Comparison of ENCODE assay signal across 11 cellular contexts in genomic region chr3:98971183-98971681, GRCh38.
DNase-seq lines count a peak whose midpoint lies in the region; ATAC-seq and TF ChIP-seq lines count a peak whose summit lies in the region.
"Had no signal": no experiment of that assay in that cellular context is flagged by ENCODE, and none has a peak within 500 bp of the region (broad histone marks: within the 10 kb centered on the region; RNA-seq: fewer than 3 reads in every experiment).

No MANE protein-coding gene starts in this region.

- peak overlapping the region; percentile 56 for H3K27ac ChIP-seq in mesodermal cell (ENCODE audit: low read depth, low read length, severe bottlenecking)
- H3K27ac ChIP-seq: SJCRH30 had no signal

- peaks cover 3 to 15% (median 6%) of the 10 kb centered on the region in 5 donors for H3K27me3 Mint-ChIP-seq in naive thymus-derived CD8-positive, alpha-beta T cell
- H3K27me3 Mint-ChIP-seq in effector memory CD8-positive, alpha-beta T cell = no peaks in the 10 kb centered on the region

- POLR2A ChIA-PET in naive thymus-derived CD8-positive, alpha-beta T cell (lab: Charles Lee) = no interaction called here

- H3K9me3 ChIP-seq in mesodermal cell (ENCODE audit: control insufficient read depth, low read length) = no peaks in the 10 kb centered on the region
- H3K9me3 ChIP-seq: SJCRH30 had no signal

- DNase-seq in Daoy (ENCODE audit: low read depth) = peak; percentile 88
- DNase-seq in astrocyte of the hippocampus (ENCODE audit: low read depth, low spot score) = peak; percentile 59
- DNase-seq in naive thymus-derived CD8-positive, alpha-beta T cell = no peak
- no peak for DNase-seq in effector memory CD8-positive, alpha-beta T cell
- no peak for DNase-seq in activated CD8-positive, alpha-beta memory T cell treated with anti-CD3 and anti-CD28 coated beads for 24 hours
- DNase-seq: DND-41, NCI-H2029, SJCRH30 had no signal

- no peak for ATAC-seq in naive thymus-derived CD8-positive, alpha-beta T cell
- ATAC-seq in effector memory CD8-positive, alpha-beta T cell (replicated peaks) = no peak
- no peak for ATAC-seq in HG03025 (IDR thresholded peaks at IDR 0.05; ENCODE audit: low FRiP score, unreplicated experiment)

- WGBS in mesodermal cell (ENCODE audit: insufficient coverage in 2 of 2), 2 experiments = no CpG with 5 or more reads among the region's 1 CpG

- peaks cover 0 to 5% (median 0%) of the 10 kb centered on the region in 9 donors for H3K9me3 Mint-ChIP-seq in naive thymus-derived CD8-positive, alpha-beta T cell
- H3K9me3 Mint-ChIP-seq in effector memory CD8-positive, alpha-beta T cell = peaks cover 0 to 10% of the 10 kb centered on the region in 2 donors

- TF ChIP-seq EP300 in Ishikawa (IDR thresholded peaks at IDR 0.05; ENCODE audit: borderline replicate concordance) = peak; percentile 98

- no peaks in the 10 kb centered on the region for H3K36me3 Mint-ChIP-seq in naive thymus-derived CD8-positive, alpha-beta T cell
- no peaks in the 10 kb centered on the region for H3K36me3 Mint-ChIP-seq in effector memory CD8-positive, alpha-beta T cell (ENCODE audit: insufficient read depth)

- TF ChIP-seq RAD21 in Ishikawa (IDR thresholded peaks at IDR 0.05; ENCODE audit: low read depth) = no peak

- H3K4me3 ChIP-seq in mesodermal cell (ENCODE audit: extremely low read depth, insufficient read depth, low read length, poor library complexity, severe bottlenecking) = no peak overlapping the region
- H3K4me3 ChIP-seq: SJCRH30 had no signal

- no peaks in the 10 kb centered on the region for H3K4me1 Mint-ChIP-seq in naive thymus-derived CD8-positive, alpha-beta T cell
- H3K4me1 Mint-ChIP-seq in effector memory CD8-positive, alpha-beta T cell (ENCODE audit: low read depth in 2 of 2) = no peaks in the 10 kb centered on the region

- H3K36me3 ChIP-seq in mesodermal cell (ENCODE audit: control insufficient read depth, insufficient read depth, low read length) = no peaks in the 10 kb centered on the region
- H3K36me3 ChIP-seq: SJCRH30 had no signal

- H3K4me3 Mint-ChIP-seq in naive thymus-derived CD8-positive, alpha-beta T cell = no peak overlapping the region
- no peak overlapping the region for H3K4me3 Mint-ChIP-seq in effector memory CD8-positive, alpha-beta T cell

- H3K27ac Mint-ChIP-seq in naive thymus-derived CD8-positive, alpha-beta T cell = no peak overlapping the region
- H3K27ac Mint-ChIP-seq in effector memory CD8-positive, alpha-beta T cell = no peak overlapping the region

- H3K4me1 ChIP-seq in mesodermal cell (ENCODE audit: control insufficient read depth, insufficient read depth, low read length, poor library complexity, severe bottlenecking) = peaks cover 15% of the 10 kb centered on the region

TF ChIP-seq in Ishikawa, 13 proteins besides CTCF, POLR2A, EP300 and RAD21:
- no peak for TF ChIP-seq REST (IDR thresholded peaks at IDR 0.05; ENCODE audit: low read depth)
- TF ChIP-seq EGR1 (IDR thresholded peaks at IDR 0.05) = no peak
- no peak for TF ChIP-seq USF1 (IDR thresholded peaks at IDR 0.05)
- TF ChIP-seq FOXM1 (IDR thresholded peaks at IDR 0.05; ENCODE audit: borderline replicate concordance, low read depth) = peak; percentile 98
- TF ChIP-seq TAF1 (IDR thresholded peaks at IDR 0.05; ENCODE audit: low read depth) = no peak
- no peak for TF ChIP-seq YY1 (IDR thresholded peaks at IDR 0.05; ENCODE audit: low read depth)
- peak; percentile 89 for TF ChIP-seq NFIC (IDR thresholded peaks at IDR 0.05)
- peak; percentile 92 for TF ChIP-seq TCF12 (IDR thresholded peaks at IDR 0.05; ENCODE audit: low read depth)
- peak; percentile 86 for TF ChIP-seq TEAD4 (IDR thresholded peaks at IDR 0.05)
- no peak for TF ChIP-seq MAX (IDR thresholded peaks at IDR 0.05)
- TF ChIP-seq CEBPB (IDR thresholded peaks at IDR 0.05) = peak; percentile 37; the same call in 1 of the 2 replicates

Comparison
In these comparisons a context has a peak if more than half of its experiments do, and no peak if none do; other contexts are left out.
1. DNase-seq: peak in Daoy (single experiment) and astrocyte of the hippocampus (single experiment); none in naive thymus-derived CD8-positive, alpha-beta T cell (0 of 10), effector memory CD8-positive, alpha-beta T cell (0 of 3) and activated CD8-positive, alpha-beta memory T cell treated with anti-CD3 and anti-CD28 coated beads for 24 hours (single experiment).